10 cellular contexts compared by ENCODE assay signal in genomic region chr4:23368081-23368697, GRCh38.
A peak's percentile ranks its signal among the peaks of the same experiment; 100 is the strongest.
DNase-seq lines count a peak whose midpoint lies in the region; ATAC-seq, FAIRE-seq and TF ChIP-seq lines count a peak whose summit lies in the region.
"Had no signal": no experiment of that assay in that cellular context is flagged by ENCODE, and none has a peak within 500 bp of the region (broad histone marks: within the 10 kb centered on the region; RNA-seq: fewer than 3 reads in every experiment).

No MANE protein-coding gene starts in this region.

- H4K20me1 ChIP-seq in H1 (replicated peaks in 1 of 2; ENCODE audit: control insufficient read depth in 1 of 2, insufficient read depth in 2 of 2, low read length in 2 of 2) (no peaks in the 10 kb centered on the region), neural cell (ENCODE audit: insufficient read depth) (no peaks in the 10 kb centered on the region)

- DNase-seq in GM10266 (ENCODE audit: extremely low spot score), result no peak
- peak; percentile 25 for DNase-seq in NCI-H1092 (lab: John Stamatoyannopoulos, UW)
- DNase-seq in H1 (ENCODE audit: low read depth in 1 of 2, low spot score in 2 of 2), result peak; percentile 17 to 62
- no peak for DNase-seq in NCI-H226
- DNase-seq in GM19239 (ENCODE audit: insufficient read length, low spot score), result no peak
- DNase-seq: activated CD8-positive, alpha-beta T cell treated with anti-CD3 and anti-CD28 coated beads for 36 hours had no signal

- H3K79me2 ChIP-seq in H1 (ENCODE audit: control insufficient read depth in 1 of 2, insufficient read depth in 2 of 2, low read length in 2 of 2) (no peaks in the 10 kb centered on the region), neural cell (replicated peaks; ENCODE audit: insufficient read depth, low read length) (no peaks in the 10 kb centered on the region)

- no peaks in the 10 kb centered on the region for H3K79me1 ChIP-seq in H1 (ENCODE audit: low read depth, low read length)

- no peak overlapping the region for H3K14ac ChIP-seq in H1 (ENCODE audit: insufficient read length)

- no peaks in the 10 kb centered on the region for H3F3A ChIP-seq in neural cell (ENCODE audit: insufficient read depth, low read length, poor library complexity, severe bottlenecking)

- no peaks in the 10 kb centered on the region for H3K27me3 ChIP-seq in H1 (replicated peaks in 1 of 4; ENCODE audit: control insufficient read depth in 3 of 4, extremely low read depth in 1 of 4, insufficient read depth in 3 of 4, low read length in 3 of 4)
- no peaks in the 10 kb centered on the region for H3K27me3 ChIP-seq in neural cell (ENCODE audit: insufficient read depth, low read depth, low read length)

- TF ChIP-seq RAD21 in H1 (IDR thresholded peaks at IDR 0.05 in 1 of 2, conservative IDR thresholded peaks at IDR 0.05 in 1 of 2; ENCODE audit: low read depth in 2 of 2, low read length in 2 of 2) (peak; percentile 96 to 97), neural cell (conservative IDR thresholded peaks at IDR 0.05) (peak; percentile 44)

- no peak overlapping the region for H3K4me3 Mint-ChIP-seq in stimulated activated memory B cell treated with anti-CD40 and anti-IgM and Interleukin-4, amounts not matched to agents 10 μg/mL and 1 μg/mL and 100 μg/mL, for 72 hours
- H3K4me3 Mint-ChIP-seq: activated CD8-positive, alpha-beta T cell treated with anti-CD3 and anti-CD28 coated beads for 36 hours had no signal

- peak; percentile 83 for FAIRE-seq in H1 (lab: Jason Lieb, UNC)
- FAIRE-seq in GM19239 (lab: Jason Lieb, UNC), result no peak
- FAIRE-seq: islet of Langerhans had no signal

- no peak for ATAC-seq in stimulated activated memory B cell treated with anti-CD40 and anti-IgM and Interleukin-4, amounts not matched to agents 10 μg/mL and 1 μg/mL and 100 μg/mL, for 72 hours
- ATAC-seq in HG03354 (IDR thresholded peaks at IDR 0.05; ENCODE audit: poor library complexity, severe bottlenecking, unreplicated experiment), result no peak
- ATAC-seq: activated CD8-positive, alpha-beta T cell treated with anti-CD3 and anti-CD28 coated beads for 36 hours had no signal

- H3K4me1 Mint-ChIP-seq in stimulated activated memory B cell treated with anti-CD40 and anti-IgM and Interleukin-4, amounts not matched to agents 10 μg/mL and 1 μg/mL and 100 μg/mL, for 72 hours, result no peaks in the 10 kb centered on the region

- H3K9me3 Mint-ChIP-seq in stimulated activated memory B cell treated with anti-CD40 and anti-IgM and Interleukin-4, amounts not matched to agents 10 μg/mL and 1 μg/mL and 100 μg/mL, for 72 hours, result no peaks in the 10 kb centered on the region
- H3K9me3 Mint-ChIP-seq: activated CD8-positive, alpha-beta T cell treated with anti-CD3 and anti-CD28 coated beads for 36 hours had no signal

- POLR2A ChIA-PET in H1 (lab: Charles Lee; ENCODE audit: partially characterized antibody), result no interaction called here

- H3K27ac Mint-ChIP-seq in stimulated activated memory B cell treated with anti-CD40 and anti-IgM and Interleukin-4, amounts not matched to agents 10 μg/mL and 1 μg/mL and 100 μg/mL, for 72 hours, result no peak overlapping the region
- H3K27ac Mint-ChIP-seq: activated CD8-positive, alpha-beta T cell treated with anti-CD3 and anti-CD28 coated beads for 36 hours had no signal

- H2BK12ac ChIP-seq in H1 (ENCODE audit: low read depth, low read length), result no peak overlapping the region

- no peak overlapping the region for H3K56ac ChIP-seq in H1 (replicated peaks; ENCODE audit: insufficient read length, low read depth, low read length)

- H3K23ac ChIP-seq in H1 (ENCODE audit: insufficient read length), result no peak overlapping the region

- no peak overlapping the region for H3K18ac ChIP-seq in H1 (ENCODE audit: extremely low read depth, low read length)

- H3K4me1 ChIP-seq in H1 (replicated peaks in 1 of 4; ENCODE audit: control insufficient read depth in 3 of 4, insufficient read depth in 4 of 4, low read length in 3 of 4), result peaks cover 0 to 4% (median 1%) of the 10 kb centered on the region in 4 experiments; a peak in 3 of 7 replicates

- H3K4me3 ChIP-seq in H1 (ENCODE audit: extremely low read depth in 1 of 4, insufficient read depth in 2 of 4, low read depth in 3 of 4, low read length in 4 of 4) (no peak overlapping the region), neural cell (ENCODE audit: low read length) (no peak overlapping the region)

- H2BK20ac ChIP-seq in H1 (ENCODE audit: low read length), result no peak overlapping the region

- H2AFZ ChIP-seq in H1 (ENCODE audit: low read length), result no peak overlapping the region
- no peak overlapping the region for H2AFZ ChIP-seq in neural cell (ENCODE audit: low read depth, low read length)

- CTCF ChIA-PET in H1 (lab: Charles Lee; ENCODE audit: partially characterized antibody), result interaction anchor here (0.6 to 3.6 kb wide), 24 partner anchors 10 to 1052 kb away, joined by 3 to 22 read pairs (median 4); no protein-coding TSS in a partner anchor

- 91% methylated on average over 6 of the region's 6 CpGs; no CpG with 5 or more reads in 1 of the 2 experiments for WGBS in H1 (ENCODE audit: extremely low coverage in 1 of 2, insufficient coverage in 1 of 2, insufficient read length in 1 of 2, insufficient replicate concordance in 2 of 2, low coverage in 1 of 2, low lambda C conversion rate in 2 of 2, missing lambda C conversion rate in 1 of 2), 2 experiments

- TF ChIP-seq POLR2A in H1 (IDR thresholded peaks at IDR 0.05; ENCODE audit: control extremely low read depth in 1 of 2, low read depth in 2 of 2, low read length in 2 of 2), result no peak

- TF ChIP-seq EP300 in H1 (IDR thresholded peaks at IDR 0.05; ENCODE audit: borderline replicate concordance in 1 of 2, low read depth in 2 of 2, low read length in 2 of 2) (no peak), neural cell (conservative IDR thresholded peaks at IDR 0.05; ENCODE audit: poor library complexity, severe bottlenecking) (no peak)

- H2BK5ac ChIP-seq in H1 (ENCODE audit: low read depth, low read length), result no peak overlapping the region

- no peak overlapping the region for H3K9ac ChIP-seq in H1 (replicated peaks in 1 of 4; ENCODE audit: extremely low read depth in 1 of 4, low read depth in 3 of 4, low read length in 3 of 4)
- no peak overlapping the region for H3K9ac ChIP-seq in neural cell (ENCODE audit: low read length)

- no peak overlapping the region for H4K8ac ChIP-seq in H1 (ENCODE audit: extremely low read depth, insufficient read depth, low read length)

- H3K27ac ChIP-seq in H1 (ENCODE audit: low read depth, low read length) (no peak overlapping the region), neural cell (ENCODE audit: low read length) (no peak overlapping the region)

- TF ChIP-seq CTCF in GM10266 (IDR thresholded peaks at IDR 0.05; ENCODE audit: control insufficient read depth, insufficient read depth, low read depth, missing control alignments) (peak; percentile 1), H1 (IDR thresholded peaks at IDR 0.05; ENCODE audit: control extremely low read depth in 1 of 3, insufficient read depth in 1 of 3, low read depth in 1 of 3, low read length in 3 of 3) (peak; percentile 61 to 89 (median 74)), neural cell (IDR thresholded peaks at IDR 0.05; ENCODE audit: poor library complexity, severe bottlenecking) (peak; percentile 45)

- no peak overlapping the region for H4K91ac ChIP-seq in H1 (replicated peaks; ENCODE audit: insufficient read length, low read length)

- H3K4me2 ChIP-seq in H1 (ENCODE audit: insufficient read depth in 1 of 2, low read depth in 2 of 2, low read length in 2 of 2) (no peak overlapping the region), neural cell (ENCODE audit: low read length) (no peak overlapping the region)

- H2BK15ac ChIP-seq in H1 (ENCODE audit: low read length), result no peak overlapping the region

- no peaks in the 10 kb centered on the region for H3K27me3 Mint-ChIP-seq in stimulated activated memory B cell treated with anti-CD40 and anti-IgM and Interleukin-4, amounts not matched to agents 10 μg/mL and 1 μg/mL and 100 μg/mL, for 72 hours
- H3K27me3 Mint-ChIP-seq: activated CD8-positive, alpha-beta T cell treated with anti-CD3 and anti-CD28 coated beads for 36 hours had no signal

- no peak overlapping the region for H2AK5ac ChIP-seq in H1 (ENCODE audit: low read depth, low read length)

- H3K36me3 ChIP-seq in H1 (ENCODE audit: control insufficient read depth in 2 of 4, insufficient read depth in 4 of 4, low read length in 3 of 4) (no peaks in the 10 kb centered on the region), neural cell (ENCODE audit: insufficient read depth, low read length) (no peaks in the 10 kb centered on the region)

- no peak overlapping the region for H4K5ac ChIP-seq in H1 (ENCODE audit: insufficient read length, low read depth, low read length)

- H3K23me2 ChIP-seq in H1 (ENCODE audit: low read depth, low read length), result no peaks in the 10 kb centered on the region

- H2BK120ac ChIP-seq in H1 (replicated peaks; ENCODE audit: low read depth, low read length), result no peak overlapping the region

- H3K9me3 ChIP-seq in H1 (ENCODE audit: insufficient read depth in 2 of 2, low read depth in 1 of 2, low read length in 1 of 2) (no peaks in the 10 kb centered on the region), neural cell (ENCODE audit: low read length) (no peaks in the 10 kb centered on the region)

- H3K4ac ChIP-seq in H1 (replicated peaks; ENCODE audit: insufficient read length, low read depth, low read length), result no peak overlapping the region

- no peaks in the 10 kb centered on the region for H3K36me3 Mint-ChIP-seq in stimulated activated memory B cell treated with anti-CD40 and anti-IgM and Interleukin-4, amounts not matched to agents 10 μg/mL and 1 μg/mL and 100 μg/mL, for 72 hours

- H3K9me2 ChIP-seq in neural cell (ENCODE audit: insufficient read depth, low read length), result no peaks in the 10 kb centered on the region

TF ChIP-seq in H1, 55 proteins besides CTCF, POLR2A, EP300 and RAD21 (continues in another document):
- no peak for TF ChIP-seq GABPA (IDR thresholded peaks at IDR 0.05; ENCODE audit: borderline replicate concordance, insufficient read depth, low read length)
- no peak for TF ChIP-seq SIN3A (conservative IDR thresholded peaks at IDR 0.05 in 1 of 2, IDR thresholded peaks at IDR 0.05 in 1 of 2; ENCODE audit: low read depth in 1 of 2, low read length in 2 of 2)
- TF ChIP-seq CTBP2 (IDR thresholded peaks at IDR 0.05; ENCODE audit: borderline replicate concordance, insufficient read depth, insufficient read length, low read length), result no peak

TF ChIP-seq in neural cell, 6 proteins besides CTCF, POLR2A, EP300 and RAD21:
- TF ChIP-seq EZH2 (IDR thresholded peaks at IDR 0.05; ENCODE audit: borderline replicate concordance, insufficient read depth, low read length, poor library complexity, severe bottlenecking), result no peak
- TF ChIP-seq SMC3 (conservative IDR thresholded peaks at IDR 0.05; ENCODE audit: poor library complexity), result peak; percentile 48
TF ChIP-seq in neural cell: peak in this region for 1.

Comparison
In these comparisons a context has a peak if more than half of its experiments do, and no peak if none do; other contexts are left out.
1. DNase-seq: peak in NCI-H1092 (single experiment) and H1 (2 of 2); none in GM10266 (single experiment), NCI-H226 (single experiment) and GM19239 (single experiment).
2. CTCF ChIP-seq: peak in every context shown above with its lines; median percentile 74 in H1; 45 in neural cell; 1 in GM10266.